Comparison of ENCODE assay signal across 28 cellular contexts in genomic region chr17:66753126-66753920, GRCh38.
"Had no signal": no experiment of that assay in that cellular context is flagged by ENCODE, and none has a peak within 500 bp of the region (broad histone marks: within the 10 kb centered on the region; RNA-seq: fewer than 3 reads in every experiment).

No MANE protein-coding gene starts in this region.

- H3K27me3 ChIP-seq: breast epithelium, left lung, ovary, right lobe of liver, vagina had no signal

- DNase-seq: activated CD4-positive, alpha-beta memory T cell treated with anti-CD3 and anti-CD28 coated beads, Interleukin-2, amount 10 ng/mL, durations not matched to agents 7 days and 5 days; activated CD4-positive, alpha-beta T cell treated with anti-CD3 and anti-CD28 coated beads for 48 hours; activated CD8-positive, alpha-beta memory T cell treated with anti-CD3 and anti-CD28 coated beads, Interleukin-2, amount 50 U/mL, for 48 hours; activated gamma-delta T cell treated with Interleukin-2 at 50 U/mL for 16 hours; activated naive CD4-positive, alpha-beta T cell treated with anti-CD3 and anti-CD28 coated beads, Interleukin-2, amount 50 U/mL, for 16 hours; activated T-cell treated with anti-CD3 and anti-CD28 coated beads, Interleukin-2, amount 50 U/mL, for 24 hours; central memory CD4-positive, alpha-beta T cell; effector CD4-positive, alpha-beta T cell; left lung; lower lobe of right lung; naive B cell; nephron progenitor cell; ovary; right lobe of liver; stimulated activated CD4-positive, alpha-beta T cell treated with anti-CD3 and anti-CD28 coated beads, Interleukin-12 subunit alpha, Interleukin-12 subunit beta, amount 100 ng/mL, for 4 hours; stimulated activated CD4-positive, alpha-beta T cell treated with anti-CD3 and anti-CD28 coated beads, Interleukin-4, amount 100 ng/mL, for 1 hour; T-helper 1 cell had no signal

- ATAC-seq: activated CD4-positive, CD25-positive, alpha-beta regulatory T cell treated with anti-CD3 and anti-CD28 coated beads, Interleukin-2, amount 50 U/mL, for 24 hours; left lung; lower lobe of right lung; right lobe of liver; stimulated activated effector memory CD8-positive, alpha-beta T cell treated with anti-CD3 and anti-CD28 coated beads, Interleukin-12 subunit alpha, Interleukin-12 subunit beta, amount 100 ng/mL, for 72 hours had no signal

- H3K9me3 ChIP-seq: breast epithelium, left lung, lower lobe of right lung, ovary, right lobe of liver, thoracic aorta, vagina had no signal

- FAIRE-seq: endometrium, frontal cortex, islet of Langerhans, TTC549 had no signal

- H3K27ac ChIP-seq: breast epithelium, left lung, lower lobe of right lung, ovary, right lobe of liver, skin epidermis, thoracic aorta, vagina, VCaP had no signal

- H3K4me3 ChIP-seq: breast epithelium, left lung, lower lobe of right lung, ovary, right lobe of liver, skin epidermis, thoracic aorta, vagina had no signal

- H3K4me1 ChIP-seq: breast epithelium, left lung, lower lobe of right lung, right lobe of liver, vagina had no signal

- H3K36me3 ChIP-seq: breast epithelium, lower lobe of right lung, ovary, thoracic aorta, vagina had no signal
